ENCODE assay signal across 2 cellular contexts in genomic region chr10:120459185-120459584, GRCh38.
TF ChIP-seq lines count a peak whose summit lies in the region.

No MANE protein-coding gene starts in this region.

TF ChIP-seq in SK-N-SH, 30 proteins besides CTCF, POLR2A, EP300 and RAD21 (continued from another document):
- TF ChIP-seq MAX (IDR thresholded peaks at IDR 0.05; ENCODE audit: low read depth) (0 out of 2 replicates have a peak, but pooled peaks have one; percentile 12), GATA2 (CRISPR knock-in tag; IDR thresholded peaks at IDR 0.05) (peak; percentile 71)

TF ChIP-seq in SK-N-SH treated with all-trans-retinoic acid at 6 μM for 48 hours, 23 proteins besides CTCF, POLR2A, EP300 and RAD21:
- TF ChIP-seq, protein P1, sequence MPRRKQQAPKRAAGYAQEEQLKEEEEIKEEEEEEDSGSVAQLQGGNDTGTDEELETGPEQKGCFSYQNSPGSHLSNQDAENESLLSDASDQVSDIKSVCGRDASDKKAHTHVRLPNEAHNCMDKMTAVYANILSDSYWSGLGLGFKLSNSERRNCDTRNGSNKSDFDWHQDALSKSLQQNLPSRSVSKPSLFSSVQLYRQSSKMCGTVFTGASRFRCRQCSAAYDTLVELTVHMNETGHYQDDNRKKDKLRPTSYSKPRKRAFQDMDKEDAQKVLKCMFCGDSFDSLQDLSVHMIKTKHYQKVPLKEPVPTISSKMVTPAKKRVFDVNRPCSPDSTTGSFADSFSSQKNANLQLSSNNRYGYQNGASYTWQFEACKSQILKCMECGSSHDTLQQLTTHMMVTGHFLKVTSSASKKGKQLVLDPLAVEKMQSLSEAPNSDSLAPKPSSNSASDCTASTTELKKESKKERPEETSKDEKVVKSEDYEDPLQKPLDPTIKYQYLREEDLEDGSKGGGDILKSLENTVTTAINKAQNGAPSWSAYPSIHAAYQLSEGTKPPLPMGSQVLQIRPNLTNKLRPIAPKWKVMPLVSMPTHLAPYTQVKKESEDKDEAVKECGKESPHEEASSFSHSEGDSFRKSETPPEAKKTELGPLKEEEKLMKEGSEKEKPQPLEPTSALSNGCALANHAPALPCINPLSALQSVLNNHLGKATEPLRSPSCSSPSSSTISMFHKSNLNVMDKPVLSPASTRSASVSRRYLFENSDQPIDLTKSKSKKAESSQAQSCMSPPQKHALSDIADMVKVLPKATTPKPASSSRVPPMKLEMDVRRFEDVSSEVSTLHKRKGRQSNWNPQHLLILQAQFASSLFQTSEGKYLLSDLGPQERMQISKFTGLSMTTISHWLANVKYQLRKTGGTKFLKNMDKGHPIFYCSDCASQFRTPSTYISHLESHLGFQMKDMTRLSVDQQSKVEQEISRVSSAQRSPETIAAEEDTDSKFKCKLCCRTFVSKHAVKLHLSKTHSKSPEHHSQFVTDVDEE (CRISPR knock-in tag; IDR thresholded peaks at IDR 0.05): no peak
- TF ChIP-seq, protein P2, sequence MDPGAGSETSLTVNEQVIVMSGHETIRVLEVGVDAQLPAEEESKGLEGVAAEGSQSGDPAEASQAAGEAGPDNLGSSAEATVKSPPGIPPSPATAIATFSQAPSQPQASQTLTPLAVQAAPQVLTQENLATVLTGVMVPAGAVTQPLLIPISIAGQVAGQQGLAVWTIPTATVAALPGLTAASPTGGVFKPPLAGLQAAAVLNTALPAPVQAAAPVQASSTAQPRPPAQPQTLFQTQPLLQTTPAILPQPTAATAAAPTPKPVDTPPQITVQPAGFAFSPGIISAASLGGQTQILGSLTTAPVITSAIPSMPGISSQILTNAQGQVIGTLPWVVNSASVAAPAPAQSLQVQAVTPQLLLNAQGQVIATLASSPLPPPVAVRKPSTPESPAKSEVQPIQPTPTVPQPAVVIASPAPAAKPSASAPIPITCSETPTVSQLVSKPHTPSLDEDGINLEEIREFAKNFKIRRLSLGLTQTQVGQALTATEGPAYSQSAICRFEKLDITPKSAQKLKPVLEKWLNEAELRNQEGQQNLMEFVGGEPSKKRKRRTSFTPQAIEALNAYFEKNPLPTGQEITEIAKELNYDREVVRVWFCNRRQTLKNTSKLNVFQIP (CRISPR knock-in tag; IDR thresholded peaks at IDR 0.05; ENCODE audit: borderline replicate concordance, low read depth): no peak
- TF ChIP-seq ISL1 (CRISPR knock-in tag; IDR thresholded peaks at IDR 0.05) (no peak), ZNF70 (CRISPR knock-in tag; IDR thresholded peaks at IDR 0.05) (no peak), CSRNP3 (CRISPR knock-in tag; IDR thresholded peaks at IDR 0.05) (no peak), PATZ1 (CRISPR knock-in tag; IDR thresholded peaks at IDR 0.05; ENCODE audit: borderline replicate concordance) (no peak), ESRRG (CRISPR knock-in tag; IDR thresholded peaks at IDR 0.05) (no peak), OSR1 (CRISPR knock-in tag; IDR thresholded peaks at IDR 0.05) (no peak), TCF4 (CRISPR knock-in tag; IDR thresholded peaks at IDR 0.05; ENCODE audit: borderline replicate concordance) (no peak), SNAI2 (CRISPR knock-in tag; IDR thresholded peaks at IDR 0.05) (no peak), ARNTL (CRISPR knock-in tag; IDR thresholded peaks at IDR 0.05; ENCODE audit: borderline replicate concordance, low read depth) (no peak), TOX (CRISPR knock-in tag; IDR thresholded peaks at IDR 0.05; ENCODE audit: borderline replicate concordance) (no peak), PPARA (CRISPR knock-in tag; IDR thresholded peaks at IDR 0.05; ENCODE audit: borderline replicate concordance) (no peak)
TF ChIP-seq in SK-N-SH treated with all-trans-retinoic acid at 6 μM for 48 hours: peak in this region for 0.
